Comparison of ENCODE assay signal across 1 cellular context in the genomic region with DNA sequence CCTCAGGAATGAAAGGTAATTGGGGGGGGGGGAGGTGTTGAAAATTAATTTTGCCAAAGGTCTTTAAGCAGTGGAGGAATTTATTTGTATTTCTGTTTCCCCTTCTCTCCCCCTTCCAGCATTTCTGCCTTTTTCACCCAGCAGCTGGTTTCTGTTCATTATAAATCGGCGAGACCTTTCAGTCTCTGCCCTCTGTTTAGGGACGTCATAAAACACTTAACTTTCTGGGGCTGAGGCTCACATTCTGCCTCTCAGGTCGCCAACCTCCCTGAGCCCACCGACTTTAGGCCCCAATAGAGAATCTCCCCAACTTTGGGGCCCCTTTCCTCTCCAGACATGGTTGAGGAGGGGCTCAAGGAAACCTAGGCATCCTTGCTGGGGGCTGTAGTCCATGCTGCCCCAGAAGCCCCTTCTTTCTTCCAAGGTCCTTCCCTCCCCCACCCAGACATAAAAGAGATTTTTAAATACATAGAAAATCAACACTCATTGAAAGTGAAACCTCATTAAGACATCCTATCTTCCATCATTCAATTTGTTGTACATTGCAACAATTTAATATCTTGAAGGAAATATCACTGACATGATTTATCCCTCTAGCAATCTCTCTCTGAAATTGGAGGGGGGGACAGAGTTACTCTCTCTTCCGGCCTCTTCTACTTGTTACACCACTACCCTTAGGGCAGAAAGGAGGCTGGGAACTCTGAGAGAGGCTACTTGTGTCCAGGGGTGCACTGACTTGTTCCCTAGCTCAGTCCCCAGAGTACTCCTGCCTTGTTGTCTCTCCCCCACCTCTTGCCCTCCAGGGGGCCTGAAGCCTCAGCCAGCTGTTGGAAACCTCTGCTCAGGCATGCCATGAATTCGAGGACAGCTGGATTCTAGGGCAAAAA.
TF ChIP-seq lines count a peak whose summit lies in the region.

No MANE protein-coding gene starts in this region.

TF ChIP-seq in HEK293, 187 proteins besides CTCF, POLR2A, EP300 and RAD21 (continues in another document):
- no peak for TF ChIP-seq PRDM4 (tag by site-specific recombination; IDR thresholded peaks at IDR 0.05)
- no peak for TF ChIP-seq ZNF830 (tag by site-specific recombination; IDR thresholded peaks at IDR 0.05; ENCODE audit: low read depth)
- no peak for TF ChIP-seq MEIS1 (CRISPR knock-in tag; IDR thresholded peaks at IDR 0.05; ENCODE audit: borderline replicate concordance)
- no peak for TF ChIP-seq ZNF548 (tag by site-specific recombination; IDR thresholded peaks at IDR 0.05)
- no peak for TF ChIP-seq GFI1B (tag by site-specific recombination; IDR thresholded peaks at IDR 0.05)
- TF ChIP-seq, protein P1, sequence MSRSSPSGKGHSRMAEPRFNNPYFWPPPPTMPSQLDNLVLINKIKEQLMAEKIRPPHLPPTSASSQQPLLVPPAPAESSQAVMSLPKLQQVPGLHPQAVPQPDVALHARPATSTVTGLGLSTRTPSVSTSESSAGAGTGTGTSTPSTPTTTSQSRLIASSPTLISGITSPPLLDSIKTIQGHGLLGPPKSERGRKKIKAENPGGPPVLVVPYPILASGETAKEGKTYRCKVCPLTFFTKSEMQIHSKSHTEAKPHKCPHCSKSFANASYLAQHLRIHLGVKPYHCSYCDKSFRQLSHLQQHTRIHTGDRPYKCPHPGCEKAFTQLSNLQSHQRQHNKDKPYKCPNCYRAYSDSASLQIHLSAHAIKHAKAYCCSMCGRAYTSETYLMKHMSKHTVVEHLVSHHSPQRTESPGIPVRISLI (tag by site-specific recombination; IDR thresholded peaks at IDR 0.05) = no peak
- TF ChIP-seq, protein P2, sequence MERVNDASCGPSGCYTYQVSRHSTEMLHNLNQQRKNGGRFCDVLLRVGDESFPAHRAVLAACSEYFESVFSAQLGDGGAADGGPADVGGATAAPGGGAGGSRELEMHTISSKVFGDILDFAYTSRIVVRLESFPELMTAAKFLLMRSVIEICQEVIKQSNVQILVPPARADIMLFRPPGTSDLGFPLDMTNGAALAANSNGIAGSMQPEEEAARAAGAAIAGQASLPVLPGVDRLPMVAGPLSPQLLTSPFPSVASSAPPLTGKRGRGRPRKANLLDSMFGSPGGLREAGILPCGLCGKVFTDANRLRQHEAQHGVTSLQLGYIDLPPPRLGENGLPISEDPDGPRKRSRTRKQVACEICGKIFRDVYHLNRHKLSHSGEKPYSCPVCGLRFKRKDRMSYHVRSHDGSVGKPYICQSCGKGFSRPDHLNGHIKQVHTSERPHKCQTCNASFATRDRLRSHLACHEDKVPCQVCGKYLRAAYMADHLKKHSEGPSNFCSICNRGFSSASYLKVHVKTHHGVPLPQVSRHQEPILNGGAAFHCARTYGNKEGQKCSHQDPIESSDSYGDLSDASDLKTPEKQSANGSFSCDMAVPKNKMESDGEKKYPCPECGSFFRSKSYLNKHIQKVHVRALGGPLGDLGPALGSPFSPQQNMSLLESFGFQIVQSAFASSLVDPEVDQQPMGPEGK (tag by site-specific recombination; IDR thresholded peaks at IDR 0.05) = peak; percentile 63; the same call in 1 of the 2 replicates
- TF ChIP-seq, protein P3, sequence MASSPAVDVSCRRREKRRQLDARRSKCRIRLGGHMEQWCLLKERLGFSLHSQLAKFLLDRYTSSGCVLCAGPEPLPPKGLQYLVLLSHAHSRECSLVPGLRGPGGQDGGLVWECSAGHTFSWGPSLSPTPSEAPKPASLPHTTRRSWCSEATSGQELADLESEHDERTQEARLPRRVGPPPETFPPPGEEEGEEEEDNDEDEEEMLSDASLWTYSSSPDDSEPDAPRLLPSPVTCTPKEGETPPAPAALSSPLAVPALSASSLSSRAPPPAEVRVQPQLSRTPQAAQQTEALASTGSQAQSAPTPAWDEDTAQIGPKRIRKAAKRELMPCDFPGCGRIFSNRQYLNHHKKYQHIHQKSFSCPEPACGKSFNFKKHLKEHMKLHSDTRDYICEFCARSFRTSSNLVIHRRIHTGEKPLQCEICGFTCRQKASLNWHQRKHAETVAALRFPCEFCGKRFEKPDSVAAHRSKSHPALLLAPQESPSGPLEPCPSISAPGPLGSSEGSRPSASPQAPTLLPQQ (tag by site-specific recombination; IDR thresholded peaks at IDR 0.05) = no peak; the same call in 1 of the 2 replicates
- TF ChIP-seq ZNF24 (tag by site-specific recombination; IDR thresholded peaks at IDR 0.05) = no peak
- peak; percentile 64; the same call in 1 of the 2 replicates for TF ChIP-seq ZBTB48 (tag by site-specific recombination; IDR thresholded peaks at IDR 0.05)
- TF ChIP-seq ZNF639 (tag by site-specific recombination; IDR thresholded peaks at IDR 0.05) = no peak
- peak; percentile 71 for TF ChIP-seq ZNF596 (tag by site-specific recombination; IDR thresholded peaks at IDR 0.05)
- TF ChIP-seq SCRT2 (tag by site-specific recombination; IDR thresholded peaks at IDR 0.05) = peak; percentile 71
- no peak for TF ChIP-seq OSR2 (tag by site-specific recombination; IDR thresholded peaks at IDR 0.05)
- TF ChIP-seq, protein P4, sequence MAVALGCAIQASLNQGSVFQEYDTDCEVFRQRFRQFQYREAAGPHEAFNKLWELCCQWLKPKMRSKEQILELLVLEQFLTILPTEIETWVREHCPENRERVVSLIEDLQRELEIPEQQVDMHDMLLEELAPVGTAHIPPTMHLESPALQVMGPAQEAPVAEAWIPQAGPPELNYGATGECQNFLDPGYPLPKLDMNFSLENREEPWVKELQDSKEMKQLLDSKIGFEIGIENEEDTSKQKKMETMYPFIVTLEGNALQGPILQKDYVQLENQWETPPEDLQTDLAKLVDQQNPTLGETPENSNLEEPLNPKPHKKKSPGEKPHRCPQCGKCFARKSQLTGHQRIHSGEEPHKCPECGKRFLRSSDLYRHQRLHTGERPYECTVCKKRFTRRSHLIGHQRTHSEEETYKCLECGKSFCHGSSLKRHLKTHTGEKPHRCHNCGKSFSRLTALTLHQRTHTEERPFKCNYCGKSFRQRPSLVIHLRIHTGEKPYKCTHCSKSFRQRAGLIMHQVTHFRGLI (tag by site-specific recombination; IDR thresholded peaks at IDR 0.05) = no peak
- TF ChIP-seq ZSCAN23 (tag by site-specific recombination; IDR thresholded peaks at IDR 0.05) = no peak
- peak; percentile 33; the same call in 1 of the 2 replicates for TF ChIP-seq PRDM10 (tag by site-specific recombination; IDR thresholded peaks at IDR 0.05)
- no peak for TF ChIP-seq ZNF555 (tag by site-specific recombination; conservative IDR thresholded peaks at IDR 0.05)
- TF ChIP-seq ZFP37 (tag by site-specific recombination; IDR thresholded peaks at IDR 0.05) = no peak
- no peak for TF ChIP-seq ZNF558 (tag by site-specific recombination; IDR thresholded peaks at IDR 0.05)
- TF ChIP-seq HIC1 (tag by site-specific recombination; IDR thresholded peaks at IDR 0.05) = no peak
- peak; percentile 26; the same call in 1 of the 2 replicates for TF ChIP-seq ZNF341 (tag by site-specific recombination; IDR thresholded peaks at IDR 0.05; ENCODE audit: low read depth)
- TF ChIP-seq TCF7L2 (IDR thresholded peaks at IDR 0.05; ENCODE audit: borderline replicate concordance, low read depth, low read length) = no peak
- no peak for TF ChIP-seq INSM2 (tag by site-specific recombination; IDR thresholded peaks at IDR 0.05)
- TF ChIP-seq ZBTB8A (tag by site-specific recombination; IDR thresholded peaks at IDR 0.05) = peak; percentile 42; the same call in 1 of the 2 replicates
- TF ChIP-seq ZFHX2 (tag by site-specific recombination; conservative IDR thresholded peaks at IDR 0.05) = no peak
- TF ChIP-seq BCL11A (tag by site-specific recombination; IDR thresholded peaks at IDR 0.05; ENCODE audit: low read depth) = no peak
- no peak for TF ChIP-seq ZFP41 (tag by site-specific recombination; IDR thresholded peaks at IDR 0.05; ENCODE audit: borderline replicate concordance)
- peak; percentile 17; the same call in 1 of the 2 replicates for TF ChIP-seq ZNF76 (tag by site-specific recombination; IDR thresholded peaks at IDR 0.05; ENCODE audit: borderline replicate concordance, low read depth)
- TF ChIP-seq ZNF426 (tag by site-specific recombination; IDR thresholded peaks at IDR 0.05) = no peak
- TF ChIP-seq ZNF670 (tag by site-specific recombination; IDR thresholded peaks at IDR 0.05; ENCODE audit: low read depth) = no peak
- TF ChIP-seq ZNF157 (tag by site-specific recombination; IDR thresholded peaks at IDR 0.05) = no peak
